Comparison of ENCODE assay signal across 8 cellular contexts in genomic region chr2:226799211-226799975, GRCh38. TPM values are rescaled to one million over a fixed set of nuclear protein-coding genes. Genes with fewer than 3 reads are reported as not detected.
A peak's percentile ranks its signal among the peaks of the same experiment; 100 is the strongest.
DNase-seq lines count a peak whose midpoint lies in the region; TF ChIP-seq lines count a peak whose summit lies in the region.

Gene IRS1 (minus strand): TSS chr2:226799820. CDS start chr2:226798738, 1,082 bp downstream.

- no TSS peak for BruUV-seq in MCF 10A (replicated peaks; lab: Mats Ljungman, UMichigan)

- H3K9ac ChIP-seq in iPS-20b (ENCODE audit: low read depth, low read length) (peak within 1 kb of the TSS; percentile 84; the same call in 1 of the 2 replicates), skeletal muscle satellite cell (ENCODE audit: low read depth, low read length) (peak within 1 kb of the TSS; percentile 86)

- H3K9me3 ChIP-seq in HEK293 (ENCODE audit: control insufficient read depth, insufficient read depth, low read depth, low read length) (no peaks in the 10 kb centered on the region), iPS-20b (ENCODE audit: insufficient read depth, low read depth, low read length) (no peaks in the 10 kb centered on the region), skeletal muscle satellite cell (replicated peaks; ENCODE audit: low read length) (no peaks in the 10 kb centered on the region)

- H3K4me1 ChIP-seq in HEK293 (ENCODE audit: control insufficient read depth, insufficient read depth, low read length) = peaks cover 4% of the 10 kb centered on the region; the same call in 1 of the 2 replicates
- peaks cover 21% of the 10 kb centered on the region for H3K4me1 ChIP-seq in iPS-20b (ENCODE audit: insufficient read depth, low read length)
- H3K4me1 ChIP-seq in skeletal muscle satellite cell (ENCODE audit: control insufficient read depth, insufficient read depth, low read length) = peaks cover 42% of the 10 kb centered on the region

- H3K27me3 Mint-ChIP-seq in MCF 10A (ENCODE audit: insufficient read depth, unreplicated experiment) = no peaks in the 10 kb centered on the region

- H3K27me3 ChIP-seq in iPS-20b (ENCODE audit: insufficient read depth, low read length) (peaks cover 5% of the 10 kb centered on the region; the same call in 1 of the 2 replicates), skeletal muscle satellite cell (ENCODE audit: control insufficient read depth, insufficient read depth, low read length) (no peaks in the 10 kb centered on the region)

- H3K36me3 ChIP-seq in HEK293 (ENCODE audit: control insufficient read depth in 2 of 2, insufficient read depth in 1 of 2, low read length in 2 of 2) (peaks cover 0 to 31% of the 10 kb centered on the region in 2 experiments; a peak in 1 of 3 replicates), iPS-20b (ENCODE audit: insufficient read depth, low read depth, low read length) (peaks cover 28% of the 10 kb centered on the region), skeletal muscle satellite cell (ENCODE audit: insufficient read depth, low read length) (peaks cover 38% of the 10 kb centered on the region)

- DNase-seq in NAMALWA (ENCODE audit: low spot score) = peak; percentile 81
- peak; percentile 48 for DNase-seq in T-helper 22 cell (ENCODE audit: low read depth)
- peak; percentile 55 for DNase-seq in MCF 10A (ENCODE audit: unreplicated experiment)
- no peak for DNase-seq in NCI-H1930 (lab: John Stamatoyannopoulos, UW)

- peak within 1 kb of the TSS; percentile 98 for H3K4me2 ChIP-seq in skeletal muscle satellite cell (ENCODE audit: low read length)

- H3K4me3 Mint-ChIP-seq in MCF 10A (ENCODE audit: unreplicated experiment) = peak within 1 kb of the TSS; percentile 73

- no peak within 1 kb of the TSS for H3K27ac Mint-ChIP-seq in MCF 10A (ENCODE audit: low read depth, unreplicated experiment)

- POLR2A ChIA-PET in HEK293 (lab: Yijun Ruan, JAX) (interaction anchor here (0.6 to 2.0 kb wide), 10 partner anchors 9 to 1134 kb away, joined by 3 to 7 read pairs (median 3); no protein-coding TSS in a partner anchor), MCF 10A (lab: Yijun Ruan, JAX) (interaction anchor here (0.6 to 13.1 kb wide), 23 partner anchors 9 to 1127 kb away, joined by 3 to 114 read pairs (median 4); partner anchors contain the start of gene RHBDD1)

- peaks cover 24% of the 10 kb centered on the region for H3K4me1 Mint-ChIP-seq in MCF 10A (ENCODE audit: insufficient read depth, unreplicated experiment)

- peak within 1 kb of the TSS; percentile 97 for H3K27ac ChIP-seq in HEK293 (ENCODE audit: extremely low read depth, low read depth, low read length)
- H3K27ac ChIP-seq in iPS-20b (ENCODE audit: low read length) = peak within 1 kb of the TSS; percentile 5

- TF ChIP-seq CTCF in GM12874 (IDR thresholded peaks at IDR 0.05; ENCODE audit: insufficient read depth, low read depth, low read length) (peak; percentile 64; the same call in 1 of the 2 replicates), HEK293 (tag by site-specific recombination; IDR thresholded peaks at IDR 0.05) (peak; percentile 70), MCF 10A (IDR thresholded peaks at IDR 0.05; ENCODE audit: unreplicated experiment) (peak; percentile 35)

- intact Hi-C loops in MCF 10A (cut with micrococcal nuclease) = loop anchor here (1.0 to 10.0 kb wide), 5 partner anchors 215 to 765 kb away; no protein-coding TSS in a partner anchor

- H3K4me3 ChIP-seq in HEK293 (ENCODE audit: low read depth, low read length) (peak within 1 kb of the TSS; percentile 69), iPS-20b (ENCODE audit: low read length) (peak within 1 kb of the TSS; percentile 98), skeletal muscle satellite cell (ENCODE audit: low read length) (peak within 1 kb of the TSS; percentile 73)

- H3K9me3 Mint-ChIP-seq in MCF 10A (ENCODE audit: unreplicated experiment) = no peaks in the 10 kb centered on the region

- peaks cover 22% of the 10 kb centered on the region for H3K36me3 Mint-ChIP-seq in MCF 10A (ENCODE audit: insufficient read depth, unreplicated experiment)

- CTCF ChIA-PET in HEK293 (lab: Yijun Ruan, JAX) (interaction anchor here (0.6 to 1.8 kb wide), 9 partner anchors 42 to 920 kb away, joined by 3 to 9 read pairs (median 3); no protein-coding TSS in a partner anchor), MCF 10A (lab: Yijun Ruan, JAX) (interaction anchor here (0.6 to 6.3 kb wide), 24 partner anchors 12 to 1135 kb away, joined by 3 to 43 read pairs (median 3); no protein-coding TSS in a partner anchor)

TF ChIP-seq in HEK293, 187 proteins besides CTCF, POLR2A, EP300 and RAD21 (continues in another document):
- TF ChIP-seq ZNF174 (tag by site-specific recombination; IDR thresholded peaks at IDR 0.05) (no peak), ZNF16 (tag by site-specific recombination; IDR thresholded peaks at IDR 0.05; ENCODE audit: low read depth) (no peak), BCL11A (tag by site-specific recombination; IDR thresholded peaks at IDR 0.05; ENCODE audit: low read depth) (no peak), ZNF791 (tag by site-specific recombination; IDR thresholded peaks at IDR 0.05) (no peak), INSM2 (tag by site-specific recombination; IDR thresholded peaks at IDR 0.05) (no peak), ZSCAN30 (tag by site-specific recombination; IDR thresholded peaks at IDR 0.05) (no peak), ZNF777 (tag by site-specific recombination; IDR thresholded peaks at IDR 0.05; ENCODE audit: borderline replicate concordance) (0 out of 2 replicates have a peak, but pooled peaks have one; percentile 27), YY2 (tag by site-specific recombination; IDR thresholded peaks at IDR 0.05) (no peak), PATZ1 (tag by site-specific recombination; IDR thresholded peaks at IDR 0.05) (peak; percentile 68), ZNF169 (tag by site-specific recombination; IDR thresholded peaks at IDR 0.05) (no peak), PBX3 (CRISPR knock-in tag; IDR thresholded peaks at IDR 0.05) (no peak), IKZF3 (tag by site-specific recombination; IDR thresholded peaks at IDR 0.05) (no peak), ZNF24 (tag by site-specific recombination; IDR thresholded peaks at IDR 0.05) (no peak), ZNF23 (tag by site-specific recombination; IDR thresholded peaks at IDR 0.05; ENCODE audit: borderline replicate concordance) (no peak), ZNF670 (tag by site-specific recombination; IDR thresholded peaks at IDR 0.05; ENCODE audit: low read depth) (no peak), ZNF302 (tag by site-specific recombination; IDR thresholded peaks at IDR 0.05; ENCODE audit: low read depth) (no peak), ZBTB17 (tag by site-specific recombination; IDR thresholded peaks at IDR 0.05) (no peak)

RNA-seq across cellular contexts. Expression of gene IRS1, which starts in this region (rescaled TPM):
- 6.1 and 10.5 TPM in 2 replicates for total RNA-seq in MCF 10A (2022)
- 35.8 and 38.5 TPM in 2 replicates for total RNA-seq in skeletal muscle satellite cell (2012; rRNA removed)

Comparison
In these comparisons a context has a peak if more than half of its experiments do, and no peak if none do; other contexts are left out.
1. DNase-seq: peak in NAMALWA (single experiment), T-helper 22 cell (single experiment) and MCF 10A (single experiment); none in NCI-H1930 (0 of 2).
2. Peak in every context shown above with its lines, with median percentiles within 50 percentile points of each other: CTCF ChIP-seq and H3K4me3 ChIP-seq.